8 cellular contexts compared by ENCODE assay signal in the genomic region with DNA sequence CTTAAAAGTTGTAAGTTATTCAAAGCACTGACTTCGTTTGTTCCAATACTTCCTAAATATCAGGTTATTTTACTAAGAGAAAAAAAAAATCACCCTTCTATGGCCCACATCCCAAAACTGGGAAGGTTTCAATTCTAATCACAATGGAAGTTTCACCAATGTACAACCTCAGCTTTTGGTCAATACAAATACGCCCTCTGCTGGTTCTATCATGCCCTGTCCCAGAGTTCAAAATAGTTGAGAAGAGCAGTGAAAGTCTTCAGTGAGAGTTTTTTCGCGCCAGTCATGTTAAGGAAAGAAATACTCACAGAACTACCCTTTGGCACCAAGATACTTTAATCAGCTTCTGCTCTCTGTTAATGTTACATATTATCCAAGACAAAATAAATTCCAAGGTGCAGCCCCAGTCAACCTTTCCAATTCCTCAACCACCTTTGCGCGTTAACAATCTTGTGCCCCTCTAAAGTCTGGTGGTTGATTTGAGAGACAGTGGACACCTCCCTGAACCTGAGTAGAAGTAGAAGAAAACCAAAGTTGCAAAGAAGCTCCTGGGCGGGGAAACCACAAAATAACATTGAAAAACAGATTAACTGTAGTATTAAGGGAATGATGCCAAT. TPM values are rescaled to one million over a fixed set of nuclear protein-coding genes. Genes with fewer than 3 reads are reported as not detected.
A peak's percentile ranks its signal among the peaks of the same experiment; 100 is the strongest.
DNase-seq lines count a peak whose midpoint lies in the region; ATAC-seq and TF ChIP-seq lines count a peak whose summit lies in the region.

No MANE protein-coding gene starts in this region.

- no peaks in the 10 kb centered on the region for H3K36me3 ChIP-seq in neutrophil
- H3K36me3 ChIP-seq in vagina = no peaks in the 10 kb centered on the region

- H3K4me1 Mint-ChIP-seq in activated T-cell treated with anti-CD3 and anti-CD28 coated beads, Interleukin-2, amount 50 U/mL, for 72 hours (ENCODE audit: low read depth) = peaks cover 7% of the 10 kb centered on the region

- H3K4me3 ChIP-seq in neutrophil (ENCODE audit: low read depth in 1 of 2, low read length in 1 of 2) (no peak overlapping the region), vagina (no peak overlapping the region)

- H3K27ac ChIP-seq in neutrophil (no peak overlapping the region), vagina (no peak overlapping the region)

- H3K4me3 Mint-ChIP-seq in activated T-cell treated with anti-CD3 and anti-CD28 coated beads, Interleukin-2, amount 50 U/mL, for 72 hours = no peak overlapping the region

- H3K27me3 Mint-ChIP-seq in activated T-cell treated with anti-CD3 and anti-CD28 coated beads, Interleukin-2, amount 50 U/mL, for 72 hours (ENCODE audit: low read depth) = peaks cover 10% of the 10 kb centered on the region

- no peaks in the 10 kb centered on the region for H3K9me3 ChIP-seq in neutrophil
- H3K9me3 ChIP-seq in vagina = no peaks in the 10 kb centered on the region

- TF ChIP-seq CTCF in neutrophil (IDR thresholded peaks at IDR 0.05) (peak; percentile 40), vagina (IDR thresholded peaks at IDR 0.05) (peak; percentile 69 to 87 (median 70))

- H3K36me3 Mint-ChIP-seq in activated T-cell treated with anti-CD3 and anti-CD28 coated beads, Interleukin-2, amount 50 U/mL, for 72 hours (ENCODE audit: insufficient read depth in 2 of 2) = no peaks in the 10 kb centered on the region

- ATAC-seq in activated T-cell treated with anti-CD3 and anti-CD28 coated beads, Interleukin-2, amount 50 U/mL, for 72 hours (replicated peaks in 1 of 2) = peak; percentile 74 to 79
- ATAC-seq in GM21723 (IDR thresholded peaks at IDR 0.05; ENCODE audit: unreplicated experiment) = no peak

- intact Hi-C loops in vagina (cut with DNase I) = loop anchor here (5.0 to 10.0 kb wide), 2 partner anchors 316 to 384 kb away; no protein-coding TSS in a partner anchor

- H3K4me1 ChIP-seq in neutrophil (ENCODE audit: control insufficient read depth in 1 of 2, insufficient read depth in 1 of 2, low read depth in 1 of 2, low read length in 1 of 2) = no peaks in the 10 kb centered on the region
- H3K4me1 ChIP-seq in vagina = no peaks in the 10 kb centered on the region

- TF ChIP-seq POLR2A in vagina (IDR thresholded peaks at IDR 0.05) = no peak

- peak; percentile 30 for DNase-seq in DMS79 (lab: John Stamatoyannopoulos, UW)
- DNase-seq in HuH-7.5 (ENCODE audit: low spot score) = peak; percentile 45
- DNase-seq in OCI-M1 (lab: John Stamatoyannopoulos, UW) = peak; percentile 79
- DNase-seq in activated T-cell treated with anti-CD3 and anti-CD28 coated beads, Interleukin-2, amount 50 U/mL, for 72 hours = peak; percentile 45 to 62
- DNase-seq in fibroblast of the conjunctiva (ENCODE audit: low read depth) = peak; percentile 48
- DNase-seq in vagina (ENCODE audit: extremely low spot score in 2 of 2) = no peak

- no peak overlapping the region for H3K27ac Mint-ChIP-seq in activated T-cell treated with anti-CD3 and anti-CD28 coated beads, Interleukin-2, amount 50 U/mL, for 72 hours

- H3K27me3 ChIP-seq in neutrophil (no peaks in the 10 kb centered on the region), vagina (no peaks in the 10 kb centered on the region)

- H3K9me3 Mint-ChIP-seq in activated T-cell treated with anti-CD3 and anti-CD28 coated beads, Interleukin-2, amount 50 U/mL, for 72 hours = no peaks in the 10 kb centered on the region

RNA-seq across cellular contexts. Expression of gene SUMO1, which starts 59.9 kb away (rescaled TPM):
- total RNA-seq in activated T-cell treated with anti-CD3 and anti-CD28 coated beads, Interleukin-2, amount 50 U/mL, for 72 hours = 100 to 1,000 TPM in 1 of 2 donors, 10 to 100 TPM in 1; 88.7 to 100 TPM
- total RNA-seq in vagina = 38.8 TPM

Comparison
In these comparisons a context has a peak if more than half of its experiments do, and no peak if none do; other contexts are left out.
1. DNase-seq: peak in DMS79 (single experiment), HuH-7.5 (single experiment), OCI-M1 (single experiment), activated T-cell treated with anti-CD3 and anti-CD28 coated beads, Interleukin-2, amount 50 U/mL, for 72 hours (2 of 2) and fibroblast of the conjunctiva (single experiment); none in vagina (0 of 2).